8 cellular contexts compared by ENCODE assay signal in the genomic region with DNA sequence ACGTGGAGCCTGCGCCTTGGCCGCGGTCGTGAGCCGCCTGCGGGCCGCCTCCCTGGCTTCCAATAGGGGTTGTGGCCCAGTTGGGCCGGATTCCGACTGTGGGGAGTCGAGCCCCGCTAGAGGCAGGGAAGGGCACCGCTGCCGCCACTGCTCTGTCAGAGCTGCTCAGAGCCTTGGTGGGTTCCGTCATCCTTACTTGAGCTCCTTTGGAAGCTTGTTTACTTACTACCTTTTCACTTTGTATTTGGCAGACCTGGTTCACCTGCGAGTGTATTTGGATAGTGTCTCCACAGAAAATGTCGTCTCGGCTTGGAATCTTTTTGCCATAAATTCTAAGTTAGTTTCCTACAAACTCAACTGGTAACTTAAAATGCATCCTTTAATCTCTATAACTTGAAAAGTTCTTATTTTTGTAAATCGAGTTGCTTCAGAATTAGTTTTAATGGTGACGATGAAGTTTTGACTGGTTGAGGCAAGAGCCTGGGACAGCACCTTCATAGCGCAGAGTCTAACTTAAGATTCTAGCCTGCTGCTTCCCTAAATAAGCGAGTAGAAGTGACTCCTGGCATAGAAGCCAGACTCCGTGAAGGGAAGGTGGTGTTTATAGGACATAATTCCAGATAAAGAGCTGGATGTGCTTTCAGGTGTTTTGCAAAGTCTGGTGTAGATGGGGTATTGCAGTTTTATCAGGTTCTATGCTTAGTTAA. TPM values are rescaled to one million over a fixed set of nuclear protein-coding genes. Genes with fewer than 3 reads are reported as not detected.
A peak's percentile ranks its signal among the peaks of the same experiment; 100 is the strongest.
DNase-seq lines count a peak whose midpoint lies in the region; ATAC-seq and TF ChIP-seq lines count a peak whose summit lies in the region.

No MANE protein-coding gene starts in this region.

- peaks cover 19% of the 10 kb centered on the region for H3K4me1 ChIP-seq in mucosa of descending colon (ENCODE audit: low read depth)

- peaks cover 3% of the 10 kb centered on the region for H3K36me3 ChIP-seq in mucosa of descending colon (ENCODE audit: low read depth)

- peak overlapping the region; percentile 95 for H3K27ac ChIP-seq in caudate nucleus (ENCODE audit: low read depth, low read length)

- intact Hi-C loops in mucosa of descending colon (cut with DNase I, micrococcal nuclease) = no loop called here

- in situ Hi-C loops in GM13976 (cut with MboI; ENCODE audit: low sequenced_read_pairs, unreplicated experiment) = no loop called here

- H3K9me3 ChIP-seq in mucosa of descending colon = no peaks in the 10 kb centered on the region

- ATAC-seq in GM21786 (IDR thresholded peaks at IDR 0.05; ENCODE audit: unreplicated experiment) = peak; percentile 19
- ATAC-seq in mucosa of descending colon = peak; percentile 29

- peak overlapping the region; percentile 77 for H3K4me3 ChIP-seq in GM12875 (ENCODE audit: low read depth, low read length)
- peak overlapping the region; percentile 74 for H3K4me3 ChIP-seq in mucosa of descending colon

- peak; percentile 22 for DNase-seq in NAMALWA (ENCODE audit: low spot score)
- peak in 2 of 61 donors; percentile 46 to 69 for DNase-seq in caudate nucleus (lab: John Stamatoyannopoulos, UW)
- no peak for DNase-seq in mucosa of descending colon
- DNase-seq in NCI-H2107 treated with DMSO at 0.1 percent for 48 hours (lab: John Stamatoyannopoulos, UW; ENCODE audit: unreplicated experiment) = no peak
- no peak for DNase-seq in GM13976 (ENCODE audit: low spot score)
- no peak for DNase-seq in cerebellar nuclear complex (lab: John Stamatoyannopoulos, UW)

- TF ChIP-seq CTCF in GM12875 (IDR thresholded peaks at IDR 0.05; ENCODE audit: borderline replicate concordance, insufficient read depth, low read depth, low read length) (0 out of 2 replicates have a peak, but pooled peaks have one; percentile 5), mucosa of descending colon (IDR thresholded peaks at IDR 0.05) (no peak), GM13976 (IDR thresholded peaks at IDR 0.05; ENCODE audit: borderline replicate concordance, control extremely low read depth, extremely low read depth, insufficient read depth, missing control alignments) (no peak)

RNA-seq across cellular contexts. Expression of a gene that starts 0.8 kb away (rescaled TPM):
- total RNA-seq in mucosa of descending colon = 10 to 100 TPM; 76.9 to 97.3 (median 88.8) TPM

RNA-seq across cellular contexts. Expression of a gene that starts 41.7 kb away (rescaled TPM):
- total RNA-seq in mucosa of descending colon = 10 to 100 TPM in 2 of 3 donors, 1 to 10 TPM in 1; 8.8 to 19.4 (median 17.7) TPM

RNA-seq across cellular contexts. Expression of a gene that starts 48.6 kb away (rescaled TPM):
- total RNA-seq in mucosa of descending colon = 10 to 100 TPM; 15.8 to 36.3 (median 22.9) TPM

RNA-seq across cellular contexts. Expression of a gene that starts 58.6 kb away (rescaled TPM):
- 10 to 100 TPM; 31.6 to 44.4 (median 43.5) TPM for total RNA-seq in mucosa of descending colon

RNA-seq across cellular contexts. Expression of a gene that starts 59.1 kb away (rescaled TPM):
- 100 to 1,000 TPM; 358 to 430 (median 419) TPM for total RNA-seq in mucosa of descending colon
